20 cellular contexts compared by ENCODE assay signal in genomic region chr12:42103155-42103554, GRCh38. TPM values are rescaled to one million over a fixed set of nuclear protein-coding genes. Genes with fewer than 3 reads are reported as not detected.
DNase-seq lines count a peak whose midpoint lies in the region; ATAC-seq, FAIRE-seq and TF ChIP-seq lines count a peak whose summit lies in the region.
"Had no signal": no experiment of that assay in that cellular context is flagged by ENCODE, and none has a peak within 500 bp of the region (broad histone marks: within the 10 kb centered on the region; RNA-seq: fewer than 3 reads in every experiment).

No MANE protein-coding gene starts in this region.

- no peaks in the 10 kb centered on the region for H3K9me3 ChIP-seq in mucosa of descending colon
- H3K9me3 ChIP-seq in naive thymus-derived CD4-positive, alpha-beta T cell (ENCODE audit: control insufficient read depth in 2 of 3, low read length in 3 of 3) = no peaks in the 10 kb centered on the region
- H3K9me3 ChIP-seq: BLaER1, Caco-2 had no signal

- H3K27ac ChIP-seq in naive thymus-derived CD4-positive, alpha-beta T cell (ENCODE audit: low read depth, low read length) = no peak overlapping the region
- H3K27ac ChIP-seq: BLaER1, C4-2B had no signal

- no peak overlapping the region for H3K4me3 Mint-ChIP-seq in naive thymus-derived CD4-positive, alpha-beta T cell
- H3K4me3 Mint-ChIP-seq: B cell; CD4-positive, CD25-positive, alpha-beta regulatory T cell; CD8-positive, alpha-beta T cell; GM23338; H9 had no signal

- peak; percentile 78 for ATAC-seq in mucosa of descending colon
- no peak for ATAC-seq in naive thymus-derived CD4-positive, alpha-beta T cell
- ATAC-seq: CD8-positive, alpha-beta T cell; GM12878; GM23338; HCT116 had no signal

- CTCF ChIA-PET in naive thymus-derived CD4-positive, alpha-beta T cell (lab: Charles Lee) = interaction anchor here (0.6 to 1.5 kb wide), 2 partner anchors 224 to 825 kb away, joined by 3 read pairs; no protein-coding TSS in a partner anchor

- peak; percentile 44 for FAIRE-seq in G401.6 (lab: Jason Lieb, UNC)
- peak; percentile 64 for FAIRE-seq in islet of Langerhans (lab: Jason Lieb, UNC)
- FAIRE-seq: GM12878, GM19239 had no signal

- H3K36me3 Mint-ChIP-seq in naive thymus-derived CD4-positive, alpha-beta T cell = peaks cover 0 to 3% (median 0%) of the 10 kb centered on the region in 5 donors

- H3K27me3 Mint-ChIP-seq in naive thymus-derived CD4-positive, alpha-beta T cell = no peaks in the 10 kb centered on the region
- H3K27me3 Mint-ChIP-seq: B cell; CD4-positive, CD25-positive, alpha-beta regulatory T cell had no signal

- TF ChIP-seq CTCF in mucosa of descending colon (IDR thresholded peaks at IDR 0.05) (no peak), foreskin fibroblast (IDR thresholded peaks at IDR 0.05; ENCODE audit: low read depth, low read length) (no peak)

- DNase-seq in mucosa of descending colon (no peak), foreskin fibroblast (no peak), middle frontal gyrus (ENCODE audit: extremely low spot score, low spot score) (no peak)
- no peak for DNase-seq in naive thymus-derived CD4-positive, alpha-beta T cell
- DNase-seq: Caco-2; CD4-positive, CD25-positive, alpha-beta regulatory T cell; CD8-positive, alpha-beta T cell; DMS153; DND-41; GDM1; H9 had no signal

- POLR2A ChIA-PET in naive thymus-derived CD4-positive, alpha-beta T cell (lab: Charles Lee) = no interaction called here

- H3K27me3 ChIP-seq in naive thymus-derived CD4-positive, alpha-beta T cell (ENCODE audit: control insufficient read depth in 2 of 2, insufficient read depth in 2 of 2, low read length in 2 of 2) = no peaks in the 10 kb centered on the region
- H3K27me3 ChIP-seq: BLaER1 had no signal

- no peak overlapping the region for H3K4me3 ChIP-seq in mucosa of descending colon
- H3K4me3 ChIP-seq in foreskin fibroblast (ENCODE audit: low read depth in 1 of 2, low read length in 2 of 2) = no peak overlapping the region
- no peak overlapping the region for H3K4me3 ChIP-seq in naive thymus-derived CD4-positive, alpha-beta T cell (ENCODE audit: low read length)
- H3K4me3 ChIP-seq: BLaER1, GM12878, GM23338 had no signal

- intact Hi-C loops in mucosa of descending colon (cut with DNase I, micrococcal nuclease) = no loop called here
- intact Hi-C loops in naive thymus-derived CD4-positive, alpha-beta T cell (cut with micrococcal nuclease) = loop anchor here (5.0 to 10.0 kb wide), 3 partner anchors 828 to 1158 kb away; no protein-coding TSS in a partner anchor

- H3K36me3 ChIP-seq in mucosa of descending colon (ENCODE audit: low read depth) = no peaks in the 10 kb centered on the region
- H3K36me3 ChIP-seq in naive thymus-derived CD4-positive, alpha-beta T cell (ENCODE audit: control insufficient read depth in 2 of 3, insufficient read depth in 3 of 3, low read length in 3 of 3) = no peaks in the 10 kb centered on the region

- H3K4me1 Mint-ChIP-seq in naive thymus-derived CD4-positive, alpha-beta T cell = peaks cover 4 to 20% (median 14%) of the 10 kb centered on the region in 7 donors
- H3K4me1 Mint-ChIP-seq: GM23338, H9 had no signal

- H3K4me1 ChIP-seq in mucosa of descending colon (ENCODE audit: low read depth) = no peaks in the 10 kb centered on the region
- H3K4me1 ChIP-seq in naive thymus-derived CD4-positive, alpha-beta T cell (ENCODE audit: control insufficient read depth in 2 of 2, insufficient read depth in 2 of 2, low read length in 2 of 2) = peaks cover 0 to 4% of the 10 kb centered on the region in 2 donors
- H3K4me1 ChIP-seq: Caco-2 had no signal

- no peak overlapping the region for H3K27ac Mint-ChIP-seq in naive thymus-derived CD4-positive, alpha-beta T cell
- H3K27ac Mint-ChIP-seq: B cell; CD4-positive, CD25-positive, alpha-beta regulatory T cell; CD8-positive, alpha-beta T cell; GM23338; H9 had no signal

- H3K9me3 Mint-ChIP-seq in naive thymus-derived CD4-positive, alpha-beta T cell = no peaks in the 10 kb centered on the region
- H3K9me3 Mint-ChIP-seq: CD4-positive, CD25-positive, alpha-beta regulatory T cell; CD8-positive, alpha-beta T cell; GM23338; H9 had no signal

RNA-seq across cellular contexts. Expression of gene GXYLT1, which starts 41.5 kb away (rescaled TPM):
- 1 to 10 TPM; 7.4 to 8.8 (median 8.5) TPM for total RNA-seq in mucosa of descending colon
- 1 to 10 TPM; 6.7 to 9.7 (median 7.2) TPM for total RNA-seq in naive thymus-derived CD4-positive, alpha-beta T cell
- 1 to 10 TPM; 2.6 to 2.7 TPM for polyA plus RNA-seq in naive thymus-derived CD4-positive, alpha-beta T cell

Comparison
In these comparisons a context has a peak if more than half of its experiments do, and no peak if none do; other contexts are left out.
1. intact Hi-C loops: an anchor here in naive thymus-derived CD4-positive, alpha-beta T cell (5.0 to 10.0 kb wide); none called in mucosa of descending colon.